Comparison of ENCODE assay signal across 11 cellular contexts in genomic region chr2:232901711-232902578, GRCh38. TPM values are rescaled to one million over a fixed set of nuclear protein-coding genes. Genes with fewer than 3 reads are reported as not detected.
DNase-seq lines count a peak whose midpoint lies in the region; ATAC-seq, FAIRE-seq and TF ChIP-seq lines count a peak whose summit lies in the region.
"Had no signal": no experiment of that assay in that cellular context is flagged by ENCODE, and none has a peak within 500 bp of the region (broad histone marks: within the 10 kb centered on the region; RNA-seq: fewer than 3 reads in every experiment).

No MANE protein-coding gene starts in this region.

- H3K14ac ChIP-seq in mesenchymal stem cell (ENCODE audit: low read length in 2 of 2), result peak overlapping the region in 1 of 2 experiments; percentile 84

- WGBS in adrenal gland, 4 donors, result 45 to 53% (median 46%) methylated on average over 13 to 28 of the region's 28 CpGs
- 21% methylated on average over 21 of the region's 28 CpGs for WGBS in mesenchymal stem cell

- peak overlapping the region; percentile 67 to 97 (median 87) for H3K27ac ChIP-seq in adrenal gland
- peak overlapping the region; percentile 65 for H3K27ac ChIP-seq in mesenchymal stem cell (ENCODE audit: low read length, poor library complexity, severe bottlenecking)

- peak overlapping the region; percentile 69 to 84 for H3K4ac ChIP-seq in mesenchymal stem cell (ENCODE audit: low read depth in 1 of 2, low read length in 2 of 2)

- peak overlapping the region; percentile 87 for H2BK120ac ChIP-seq in mesenchymal stem cell (ENCODE audit: low read depth, low read length)

- peak overlapping the region; percentile 60 to 88 for H2BK12ac ChIP-seq in mesenchymal stem cell (ENCODE audit: low read length in 2 of 2)

- H2AK5ac ChIP-seq in mesenchymal stem cell (ENCODE audit: low read length, severe bottlenecking), result peak overlapping the region; percentile 46

- peak overlapping the region; percentile 96 for H4K91ac ChIP-seq in mesenchymal stem cell (ENCODE audit: low read length)

- H3K4me2 ChIP-seq in mesenchymal stem cell (ENCODE audit: low read length, poor library complexity, severe bottlenecking), result peak overlapping the region; percentile 11

- peaks cover 13 to 16% of the 10 kb centered on the region in 2 donors for H3K4me1 ChIP-seq in adrenal gland (replicated peaks in 1 of 2)
- peaks cover 15% of the 10 kb centered on the region for H3K4me1 ChIP-seq in mesenchymal stem cell (ENCODE audit: control insufficient read depth, insufficient read depth, low read depth, low read length)

- FAIRE-seq in HTR-8/SVneo (lab: Jason Lieb, UNC), result peak; percentile 91
- FAIRE-seq: GM18507, TTC549 had no signal

- peak overlapping the region; percentile 24 for H3K9ac ChIP-seq in mesenchymal stem cell (ENCODE audit: low read length)

- peak overlapping the region; percentile 43 for H2AFZ ChIP-seq in mesenchymal stem cell (ENCODE audit: low read depth, low read length)

- TF ChIP-seq CTCF in adrenal gland (IDR thresholded peaks at IDR 0.05), result no peak

- H3K4me3 ChIP-seq in adrenal gland, result peak overlapping the region in 1 of 4 donors; percentile 42
- peak overlapping the region in 1 of 2 experiments; percentile 38 for H3K4me3 ChIP-seq in mesenchymal stem cell (ENCODE audit: insufficient read depth in 1 of 2, low read depth in 1 of 2, low read length in 2 of 2)

- H3K18ac ChIP-seq in mesenchymal stem cell (ENCODE audit: low read depth in 1 of 2, low read length in 2 of 2), result peak overlapping the region; percentile 71 to 93

- ATAC-seq in GM21576 (IDR thresholded peaks at IDR 0.05; ENCODE audit: unreplicated experiment) (no peak), GM18861 (IDR thresholded peaks at IDR 0.05; ENCODE audit: unreplicated experiment) (no peak), GM19397 (IDR thresholded peaks at IDR 0.05; ENCODE audit: unreplicated experiment) (no peak)

- H3K27me3 ChIP-seq in adrenal gland (no peaks in the 10 kb centered on the region), mesenchymal stem cell (ENCODE audit: control insufficient read depth in 1 of 2, insufficient read depth in 1 of 2, low read length in 2 of 2) (no peaks in the 10 kb centered on the region)

- H4K8ac ChIP-seq in mesenchymal stem cell (ENCODE audit: low read length), result peak overlapping the region; percentile 97

- H3K23ac ChIP-seq in mesenchymal stem cell (ENCODE audit: low read length in 2 of 2), result peak overlapping the region in 1 of 2 experiments; percentile 6

- H2BK15ac ChIP-seq in mesenchymal stem cell (ENCODE audit: low read depth, poor library complexity, severe bottlenecking), result peak overlapping the region; percentile 92

- H3K79me1 ChIP-seq in mesenchymal stem cell (replicated peaks; ENCODE audit: low read length, poor library complexity, severe bottlenecking), result no peaks in the 10 kb centered on the region

- H3K9me3 ChIP-seq in adrenal gland (replicated peaks in 1 of 3) (no peaks in the 10 kb centered on the region), mesenchymal stem cell (ENCODE audit: control insufficient read depth, low read length) (no peaks in the 10 kb centered on the region)

- no peak overlapping the region for H2BK5ac ChIP-seq in mesenchymal stem cell (ENCODE audit: low read depth, low read length, poor library complexity, severe bottlenecking)

- no peaks in the 10 kb centered on the region for H3K36me3 ChIP-seq in adrenal gland (replicated peaks in 1 of 2)
- no peaks in the 10 kb centered on the region for H3K36me3 ChIP-seq in mesenchymal stem cell (ENCODE audit: control insufficient read depth in 1 of 2, insufficient read depth in 2 of 2, low read depth in 1 of 2, low read length in 2 of 2)

- DNase-seq in AG08396 (ENCODE audit: low spot score) (peak; percentile 96), HTR-8/SVneo (ENCODE audit: insufficient read length, low spot score) (peak; percentile 96), adrenal gland (peak; percentile 73 to 94 (median 91)), mesenchymal stem cell (peak; percentile 92), mucosa of gallbladder (ENCODE audit: low spot score) (no peak)
- DNase-seq: naive B cell had no signal

- intact Hi-C loops in adrenal gland (cut with DNase I), result no loop called here

- peak in 1 of 2 donors; percentile 82 for TF ChIP-seq POLR2A in adrenal gland (IDR thresholded peaks at IDR 0.05)

RNA-seq across cellular contexts. Expression of gene SNORC, which starts 31.9 kb away (rescaled TPM):
- total RNA-seq in adrenal gland (1 to 10 TPM in 5 of 8 donors, under 1 TPM in 2, not detected in 1; 0.70 to 4.0 (median 1.4) TPM), mucosa of gallbladder (7.7 TPM)
- polyA plus RNA-seq in adrenal gland, result 10 to 100 TPM in 1 of 3 donors, 1 to 10 TPM in 1, under 1 TPM in 1; 0.35 to 12.5 (median 3.1) TPM
- polyA plus RNA-seq in mesenchymal stem cell (2013, experiment 1 of 2), result 0.95 TPM
- polyA plus RNA-seq in mesenchymal stem cell (2013, experiment 2 of 2), result 0.90 TPM
